In genomic region chr11:116078101-116078561, GRCh38 we compare ENCODE assay signal across 1 cellular context.
TF ChIP-seq lines count a peak whose summit lies in the region.

No MANE protein-coding gene starts in this region.

TF ChIP-seq in liver, 16 proteins besides CTCF, POLR2A, EP300 and RAD21 (continued from another document):
- no peak for TF ChIP-seq REST (IDR thresholded peaks at IDR 0.05)
- TF ChIP-seq, protein P1, sequence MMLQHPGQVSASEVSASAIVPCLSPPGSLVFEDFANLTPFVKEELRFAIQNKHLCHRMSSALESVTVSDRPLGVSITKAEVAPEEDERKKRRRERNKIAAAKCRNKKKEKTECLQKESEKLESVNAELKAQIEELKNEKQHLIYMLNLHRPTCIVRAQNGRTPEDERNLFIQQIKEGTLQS (IDR thresholded peaks at IDR 0.05) = no peak
TF ChIP-seq in liver: peak in this region for 0.
